In the genomic region with DNA sequence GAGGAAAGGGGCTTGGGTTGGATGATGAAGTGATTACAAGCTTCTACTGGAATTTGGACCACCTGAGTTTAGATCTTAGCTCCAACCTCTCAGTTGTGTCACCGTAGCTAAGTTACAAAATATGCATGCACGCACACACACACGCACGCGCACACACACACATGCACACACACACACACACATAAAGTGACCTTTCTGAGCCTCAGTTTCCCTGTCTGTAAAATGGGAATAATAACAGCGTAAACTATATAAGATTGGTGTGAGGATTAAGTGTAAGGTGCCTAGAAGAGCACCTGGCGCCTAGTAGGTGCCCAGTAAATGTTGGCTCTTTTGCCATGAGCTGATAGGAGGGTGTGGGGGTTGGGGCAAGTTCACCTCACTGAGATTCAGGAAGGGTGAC, we compare ENCODE assay signal across 17 cellular contexts.
"Had no signal": no experiment of that assay in that cellular context is flagged by ENCODE, and none has a peak within 500 bp of the region (broad histone marks: within the 10 kb centered on the region; RNA-seq: fewer than 3 reads in every experiment).

No MANE protein-coding gene starts in this region.

- H3K36me3 Mint-ChIP-seq: activated naive CD8-positive, alpha-beta T cell treated with anti-CD3 and anti-CD28 coated beads for 36 hours; T-cell; WTC11 had no signal

- H3K4me3 Mint-ChIP-seq: activated CD4-positive, alpha-beta memory T cell treated with anti-CD3 and anti-CD28 coated beads, Interleukin-2, amount 10 ng/mL, durations not matched to agents 7 days and 5 days; activated CD4-positive, alpha-beta T cell treated with anti-CD3 and anti-CD28 coated beads for 36 hours; activated naive CD8-positive, alpha-beta T cell treated with anti-CD3 and anti-CD28 coated beads for 36 hours; activated T-helper 17 cell treated with anti-CD3 and anti-CD28 coated beads, Interleukin-2, amount 50 U/mL, for 72 hours; endodermal cell; nephron; T-cell; WTC11 had no signal

- ATAC-seq: activated CD4-positive, alpha-beta T cell treated with anti-CD3 and anti-CD28 coated beads for 36 hours; activated T-helper 17 cell treated with anti-CD3 and anti-CD28 coated beads, Interleukin-2, amount 50 U/mL, for 72 hours; SK-N-SH treated with all-trans-retinoic acid at 6 μM for 48 hours; stimulated activated naive CD8-positive, alpha-beta T cell treated with anti-CD3 and anti-CD28 coated beads, Interleukin-15, Interleukin-2, amounts not matched to agents 100 U/mL and 50 U/mL, for 24 hours; T-cell; WTC11 had no signal

- H3K27me3 Mint-ChIP-seq: activated CD4-positive, alpha-beta memory T cell treated with anti-CD3 and anti-CD28 coated beads, Interleukin-2, amount 10 ng/mL, durations not matched to agents 7 days and 5 days; activated CD4-positive, alpha-beta T cell treated with anti-CD3 and anti-CD28 coated beads for 36 hours; activated naive CD8-positive, alpha-beta T cell treated with anti-CD3 and anti-CD28 coated beads for 36 hours; T-cell had no signal

- DNase-seq: activated CD4-positive, alpha-beta memory T cell treated with anti-CD3 and anti-CD28 coated beads, Interleukin-2, amount 10 ng/mL, durations not matched to agents 7 days and 5 days; activated CD4-positive, alpha-beta T cell treated with anti-CD3 and anti-CD28 coated beads for 36 hours; activated naive CD4-positive, alpha-beta T cell; activated naive CD8-positive, alpha-beta T cell treated with anti-CD3 and anti-CD28 coated beads for 36 hours; activated T-cell treated with anti-CD3 and anti-CD28 coated beads, Interleukin-2, amount 50 U/mL, for 1 hour; amniotic stem cell; endodermal cell; foreskin melanocyte; stimulated activated CD4-positive, alpha-beta T cell treated with anti-CD3 and anti-CD28 coated beads, Interleukin-12 subunit alpha, Interleukin-12 subunit beta, amount 100 ng/mL, for 4 hours; stimulated activated CD4-positive, alpha-beta T cell treated with anti-CD3 and anti-CD28 coated beads, Interleukin-2, amount 100 ng/mL, for 24 hours; stimulated activated naive CD8-positive, alpha-beta T cell treated with anti-CD3 and anti-CD28 coated beads, Interleukin-15, Interleukin-2, amounts not matched to agents 100 U/mL and 50 U/mL, for 24 hours; T-cell had no signal

- H3K4me1 Mint-ChIP-seq: activated CD4-positive, alpha-beta T cell treated with anti-CD3 and anti-CD28 coated beads for 36 hours; activated naive CD8-positive, alpha-beta T cell treated with anti-CD3 and anti-CD28 coated beads for 36 hours; activated T-helper 17 cell treated with anti-CD3 and anti-CD28 coated beads, Interleukin-2, amount 50 U/mL, for 72 hours; T-cell; WTC11 had no signal

- H3K9me3 Mint-ChIP-seq: activated CD4-positive, alpha-beta memory T cell treated with anti-CD3 and anti-CD28 coated beads, Interleukin-2, amount 10 ng/mL, durations not matched to agents 7 days and 5 days; activated naive CD8-positive, alpha-beta T cell treated with anti-CD3 and anti-CD28 coated beads for 36 hours; activated T-helper 17 cell treated with anti-CD3 and anti-CD28 coated beads, Interleukin-2, amount 50 U/mL, for 72 hours; endodermal cell; nephron; T-cell; WTC11 had no signal

- H3K27ac Mint-ChIP-seq: activated CD4-positive, alpha-beta memory T cell treated with anti-CD3 and anti-CD28 coated beads, Interleukin-2, amount 10 ng/mL, durations not matched to agents 7 days and 5 days; activated CD4-positive, alpha-beta T cell treated with anti-CD3 and anti-CD28 coated beads for 36 hours; activated naive CD8-positive, alpha-beta T cell treated with anti-CD3 and anti-CD28 coated beads for 36 hours; activated T-helper 17 cell treated with anti-CD3 and anti-CD28 coated beads, Interleukin-2, amount 50 U/mL, for 72 hours; endodermal cell; T-cell; WTC11 had no signal

- H3K27ac ChIP-seq: epithelial cell of prostate had no signal
